15 cellular contexts compared by ENCODE assay signal in the genomic region with DNA sequence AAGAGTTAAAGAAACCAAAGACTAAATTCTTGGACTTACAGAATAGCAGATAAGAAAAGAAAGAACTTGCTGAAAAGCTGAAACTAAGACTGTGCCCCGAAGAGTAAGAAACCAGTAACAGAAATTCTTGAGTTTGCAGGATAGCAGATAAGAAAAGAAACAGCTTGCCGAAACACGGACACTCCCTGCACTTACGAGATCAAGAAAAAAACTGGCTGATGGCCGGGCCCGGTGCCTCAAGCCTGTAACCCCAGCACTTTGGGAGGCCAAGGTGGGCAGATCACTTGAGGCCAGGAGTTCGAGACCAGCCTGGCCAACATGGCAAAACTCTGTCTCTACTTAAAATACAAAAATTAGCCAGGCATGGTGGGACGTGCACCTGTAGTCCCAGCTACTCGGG. TPM values are rescaled to one million over a fixed set of nuclear protein-coding genes. Genes with fewer than 3 reads are reported as not detected.
"Had no signal": no experiment of that assay in that cellular context is flagged by ENCODE, and none has a peak within 500 bp of the region (broad histone marks: within the 10 kb centered on the region; RNA-seq: fewer than 3 reads in every experiment).

No MANE protein-coding gene starts in this region.

RNA-seq across cellular contexts. Expression of a gene that starts 20.3 kb away (rescaled TPM):
- total RNA-seq: left cardiac atrium; mammary epithelial cell; mucosa of gallbladder; naive thymus-derived CD8-positive, alpha-beta T cell; neural crest cell; occipital lobe; pancreas; posterior vena cava; psoas muscle; sigmoid colon; spleen; temporal lobe; transverse colon; urinary bladder; vagina had no signal

RNA-seq across cellular contexts. Expression of a gene that starts 54.0 kb away (rescaled TPM):
- total RNA-seq: left cardiac atrium; mammary epithelial cell; naive thymus-derived CD8-positive, alpha-beta T cell; occipital lobe; psoas muscle; sigmoid colon; transverse colon; vagina had no signal
